8 cellular contexts compared by ENCODE assay signal in the genomic region with DNA sequence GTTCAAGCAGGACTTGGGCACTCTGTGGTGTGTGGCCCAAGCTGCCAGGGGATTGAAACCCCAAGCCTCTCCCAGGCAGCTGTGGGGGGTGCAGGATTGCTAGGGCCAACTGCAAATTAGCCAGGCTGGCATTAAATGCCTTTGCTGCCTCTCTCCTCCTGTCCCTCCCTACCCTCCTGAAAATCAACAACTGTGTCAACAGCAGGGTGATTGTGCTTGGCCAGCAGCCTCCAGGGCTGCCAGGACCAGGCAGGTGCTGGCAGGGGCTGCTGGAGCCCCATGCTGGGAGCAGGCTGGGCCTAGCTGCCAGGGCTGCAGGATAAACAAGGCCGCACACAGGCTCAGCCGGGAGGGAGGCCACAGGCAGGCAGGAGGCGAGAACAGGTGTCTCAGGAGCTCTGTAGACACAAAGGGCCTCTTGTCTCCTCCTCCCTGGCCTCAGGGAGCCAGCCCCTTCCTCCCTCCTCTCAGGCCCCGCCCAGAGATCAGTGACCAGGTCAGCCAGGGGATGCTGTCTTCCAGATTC. TPM values are rescaled to one million over a fixed set of nuclear protein-coding genes. Genes with fewer than 3 reads are reported as not detected.
DNase-seq lines count a peak whose midpoint lies in the region; ATAC-seq and TF ChIP-seq lines count a peak whose summit lies in the region.

No MANE protein-coding gene starts in this region.

- no peak overlapping the region for H2AFZ ChIP-seq in GM23338

- H3K4me1 Mint-ChIP-seq in GM23338 = peaks cover 88% of the 10 kb centered on the region

- peaks cover 35% of the 10 kb centered on the region for H4K20me1 ChIP-seq in GM23338 (replicated peaks; ENCODE audit: insufficient read depth)

- intact Hi-C loops in posterior cingulate gyrus (cut with DNase I) = no loop called here

- no peaks in the 10 kb centered on the region for H3K9me3 ChIP-seq in cardiac muscle cell (ENCODE audit: low read depth)

- peaks cover 15% of the 10 kb centered on the region for H3F3A ChIP-seq in GM23338 (replicated peaks; ENCODE audit: low read depth)

- H3K4me3 ChIP-seq in GM23338 (peak overlapping the region; percentile 36), cardiac muscle cell (no peak overlapping the region)

- H3K9me3 Mint-ChIP-seq in GM23338 = peaks cover 3% of the 10 kb centered on the region; the same call in 2 of the 3 replicates

- H3K27ac ChIP-seq in GM23338 (ENCODE audit: low read depth) (peak overlapping the region; percentile 98), cardiac muscle cell (peak overlapping the region; percentile 87)

- TF ChIP-seq CTCF in GM23338 (conservative IDR thresholded peaks at IDR 0.05; ENCODE audit: low read depth in 2 of 2) = no peak
- TF ChIP-seq CTCF in cardiac muscle cell (IDR thresholded peaks at IDR 0.05; ENCODE audit: low read depth, low read length) = no peak

- H3K4me3 Mint-ChIP-seq in GM23338 = peak overlapping the region; percentile 57

- peak; percentile 96 for DNase-seq in GM23338 (ENCODE audit: low spot score)
- DNase-seq in NCI-H526 treated with DMSO at 0.1 percent for 48 hours (lab: John Stamatoyannopoulos, UW) = peak; percentile 89
- DNase-seq in cardiac muscle cell (ENCODE audit: low read depth in 1 of 2, low spot score in 1 of 2) = peak in 1 of 2 donors; percentile 55
- DNase-seq in posterior cingulate gyrus = peak in 8 of 10 donors; percentile 13 to 91 (median 62)
- no peak for DNase-seq in SIG-M5 (lab: John Stamatoyannopoulos, UW)
- no peak for DNase-seq in ureter (ENCODE audit: low spot score)

- H3K27ac Mint-ChIP-seq in GM23338 = peak overlapping the region; percentile 99

- H3K4me1 ChIP-seq in GM23338 (ENCODE audit: insufficient read depth) = peaks cover 87% of the 10 kb centered on the region
- H3K4me1 ChIP-seq in cardiac muscle cell (ENCODE audit: low read depth) = peaks cover 34% of the 10 kb centered on the region

- no peaks in the 10 kb centered on the region for H3K27me3 ChIP-seq in GM23338 (ENCODE audit: insufficient read depth)
- no peaks in the 10 kb centered on the region for H3K27me3 ChIP-seq in cardiac muscle cell

- peaks cover 91% of the 10 kb centered on the region for H3K79me2 ChIP-seq in GM23338 (replicated peaks; ENCODE audit: insufficient read depth)

- no peaks in the 10 kb centered on the region for H3K9me2 ChIP-seq in GM23338 (ENCODE audit: insufficient read depth)

- ATAC-seq in GM23338 (peak; percentile 71), GM18868 (IDR thresholded peaks at IDR 0.05; ENCODE audit: unreplicated experiment) (no peak), HG02571 (IDR thresholded peaks at IDR 0.05; ENCODE audit: unreplicated experiment) (no peak)

- peak overlapping the region; percentile 79 for H3K4me2 ChIP-seq in GM23338

- peaks cover 2% of the 10 kb centered on the region; the same call in 2 of the 3 replicates for H3K36me3 Mint-ChIP-seq in GM23338 (ENCODE audit: low read depth)

- no peaks in the 10 kb centered on the region for H3K36me3 ChIP-seq in GM23338 (ENCODE audit: insufficient read depth)
- no peaks in the 10 kb centered on the region for H3K36me3 ChIP-seq in cardiac muscle cell

- H3K27me3 Mint-ChIP-seq in GM23338 (ENCODE audit: insufficient read depth, low read depth, poor library complexity) = peaks cover 21% of the 10 kb centered on the region

TF ChIP-seq in GM23338, 12 proteins besides CTCF, POLR2A, EP300 and RAD21 (continues in another document):
- TF ChIP-seq NANOG (IDR thresholded peaks at IDR 0.05; ENCODE audit: borderline replicate concordance) = no peak
- TF ChIP-seq CREB1 (CRISPR knock-in tag; IDR thresholded peaks at IDR 0.05; ENCODE audit: low read depth) = peak; percentile 21; the same call in 1 of the 2 replicates
- TF ChIP-seq STAT1 (IDR thresholded peaks at IDR 0.05; ENCODE audit: unreplicated experiment) = no peak
- TF ChIP-seq ZNF462 (CRISPR knock-in tag; IDR thresholded peaks at IDR 0.05) = no peak
- TF ChIP-seq, protein P1, sequence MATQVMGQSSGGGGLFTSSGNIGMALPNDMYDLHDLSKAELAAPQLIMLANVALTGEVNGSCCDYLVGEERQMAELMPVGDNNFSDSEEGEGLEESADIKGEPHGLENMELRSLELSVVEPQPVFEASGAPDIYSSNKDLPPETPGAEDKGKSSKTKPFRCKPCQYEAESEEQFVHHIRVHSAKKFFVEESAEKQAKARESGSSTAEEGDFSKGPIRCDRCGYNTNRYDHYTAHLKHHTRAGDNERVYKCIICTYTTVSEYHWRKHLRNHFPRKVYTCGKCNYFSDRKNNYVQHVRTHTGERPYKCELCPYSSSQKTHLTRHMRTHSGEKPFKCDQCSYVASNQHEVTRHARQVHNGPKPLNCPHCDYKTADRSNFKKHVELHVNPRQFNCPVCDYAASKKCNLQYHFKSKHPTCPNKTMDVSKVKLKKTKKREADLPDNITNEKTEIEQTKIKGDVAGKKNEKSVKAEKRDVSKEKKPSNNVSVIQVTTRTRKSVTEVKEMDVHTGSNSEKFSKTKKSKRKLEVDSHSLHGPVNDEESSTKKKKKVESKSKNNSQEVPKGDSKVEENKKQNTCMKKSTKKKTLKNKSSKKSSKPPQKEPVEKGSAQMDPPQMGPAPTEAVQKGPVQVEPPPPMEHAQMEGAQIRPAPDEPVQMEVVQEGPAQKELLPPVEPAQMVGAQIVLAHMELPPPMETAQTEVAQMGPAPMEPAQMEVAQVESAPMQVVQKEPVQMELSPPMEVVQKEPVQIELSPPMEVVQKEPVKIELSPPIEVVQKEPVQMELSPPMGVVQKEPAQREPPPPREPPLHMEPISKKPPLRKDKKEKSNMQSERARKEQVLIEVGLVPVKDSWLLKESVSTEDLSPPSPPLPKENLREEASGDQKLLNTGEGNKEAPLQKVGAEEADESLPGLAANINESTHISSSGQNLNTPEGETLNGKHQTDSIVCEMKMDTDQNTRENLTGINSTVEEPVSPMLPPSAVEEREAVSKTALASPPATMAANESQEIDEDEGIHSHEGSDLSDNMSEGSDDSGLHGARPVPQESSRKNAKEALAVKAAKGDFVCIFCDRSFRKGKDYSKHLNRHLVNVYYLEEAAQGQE (IDR thresholded peaks at IDR 0.05; ENCODE audit: unreplicated experiment) = no peak
- TF ChIP-seq ZNF331 (CRISPR knock-in tag; IDR thresholded peaks at IDR 0.05; ENCODE audit: low read depth) = no peak
- no peak for TF ChIP-seq JUNB (IDR thresholded peaks at IDR 0.05; ENCODE audit: unreplicated experiment)
- TF ChIP-seq POLR2AphosphoS5 (IDR thresholded peaks at IDR 0.05; ENCODE audit: low read depth) = peak; percentile 67

RNA-seq across cellular contexts. Expression of gene SOX13, which starts 11.4 kb away (rescaled TPM):
- 105 and 123 TPM in 2 replicates for total RNA-seq in GM23338 (2014; rRNA removed; shearing (Covaris generic))
- 28.6 and 32.3 TPM in 2 replicates for polyA plus RNA-seq in GM23338 (2016; fragmentation: Nextera tagmentation; extraction: Ambion mirVana)
- 33.8 and 39.7 TPM in 2 replicates for total RNA-seq in cardiac muscle cell
- 34.8 and 45.2 TPM in 2 replicates for polyA plus RNA-seq in cardiac muscle cell
- 85.7 TPM for total RNA-seq in ureter

Comparison
In these comparisons a context has a peak if more than half of its experiments do, and no peak if none do; other contexts are left out.
1. DNase-seq: peak in GM23338 (single experiment), NCI-H526 treated with DMSO at 0.1 percent for 48 hours (single experiment) and posterior cingulate gyrus (8 of 10); none in SIG-M5 (single experiment) and ureter (single experiment).